Comparison of ENCODE assay signal across 10 cellular contexts in the genomic region with DNA sequence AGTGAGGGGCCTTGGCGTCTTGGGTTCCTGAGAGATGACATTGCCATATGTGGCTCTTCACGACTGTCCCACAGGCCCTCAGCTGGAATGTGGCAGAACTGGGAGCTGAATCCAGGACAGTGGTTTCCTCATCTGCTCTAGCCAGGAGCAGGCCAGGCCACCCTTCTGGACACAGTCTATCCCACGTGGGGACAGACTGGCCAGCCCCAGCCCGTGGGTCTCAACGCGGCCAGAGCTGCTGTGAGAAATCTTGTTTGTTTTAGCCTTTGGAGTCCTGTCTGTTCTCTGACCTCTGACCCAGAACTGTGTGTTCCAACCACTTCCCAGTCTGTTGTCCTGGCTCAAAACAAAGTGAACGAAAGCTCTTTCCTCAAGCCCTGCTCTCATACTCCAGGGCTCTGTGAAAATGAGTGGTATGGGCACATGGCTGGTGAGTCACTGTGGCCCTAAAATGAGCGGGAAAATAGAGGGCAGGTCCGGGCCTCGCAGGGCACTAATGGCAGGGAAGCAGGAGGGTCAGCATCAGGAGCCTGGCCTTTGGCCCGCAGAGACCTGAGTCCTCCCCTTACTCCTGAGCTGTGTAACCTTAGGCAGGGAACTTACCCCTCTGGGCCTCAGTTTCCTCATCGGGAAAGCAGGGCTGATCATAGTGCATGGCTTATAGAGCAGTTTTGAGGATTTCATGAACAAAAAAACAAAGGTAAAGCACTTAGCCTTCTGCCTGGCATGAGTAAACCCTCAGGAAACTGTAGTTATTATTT. TPM values are rescaled to one million over a fixed set of nuclear protein-coding genes. Genes with fewer than 3 reads are reported as not detected.
DNase-seq lines count a peak whose midpoint lies in the region; ATAC-seq, FAIRE-seq and TF ChIP-seq lines count a peak whose summit lies in the region.
"Had no signal": no experiment of that assay in that cellular context is flagged by ENCODE, and none has a peak within 500 bp of the region (broad histone marks: within the 10 kb centered on the region; RNA-seq: fewer than 3 reads in every experiment).

No MANE protein-coding gene starts in this region.

- FAIRE-seq in pancreas (lab: Jason Lieb, UNC) (no peak), GM12892 (lab: Jason Lieb, UNC) (no peak)

- TF ChIP-seq CTCF in cardiac muscle cell (IDR thresholded peaks at IDR 0.05; ENCODE audit: low read depth, low read length) (no peak), pancreas (IDR thresholded peaks at IDR 0.05) (no peak)

- intact Hi-C loops in pancreas (cut with DNase I): no loop called here

- peak; percentile 9 to 66 (median 38) for ATAC-seq in pancreas

- H3K36me3 ChIP-seq in cardiac muscle cell: no peaks in the 10 kb centered on the region
- H3K36me3 ChIP-seq in pancreas: no peaks in the 10 kb centered on the region

- H3K4me3 ChIP-seq in cardiac muscle cell (no peak overlapping the region), pancreas (no peak overlapping the region)

- peak overlapping the region; percentile 90 for H3K27ac ChIP-seq in angular gyrus (ENCODE audit: low read depth, low read length)
- H3K27ac ChIP-seq in cardiac muscle cell: peak overlapping the region; percentile 90
- H3K27ac ChIP-seq in pancreas: peak overlapping the region; percentile 43 to 78 (median 60)

- H3K27me3 ChIP-seq in cardiac muscle cell (no peaks in the 10 kb centered on the region), pancreas (no peaks in the 10 kb centered on the region)

- TF ChIP-seq POLR2A in GM12892 (IDR thresholded peaks at IDR 0.05; ENCODE audit: low read depth, low read length): no peak

- DNase-seq in AG08396 (ENCODE audit: low spot score) (peak; percentile 81), cardiac muscle cell (ENCODE audit: low read depth in 1 of 2, low spot score in 1 of 2) (peak in 1 of 2 donors; percentile 87), pancreas (peak; percentile 38 to 77 (median 60)), NCI-H446 treated with DMSO at 0.1 percent for 48 hours (lab: John Stamatoyannopoulos, UW) (no peak), GM12892 (ENCODE audit: insufficient read length) (no peak), DMS53 treated with DMSO at 0.1 percent for 48 hours (lab: John Stamatoyannopoulos, UW; ENCODE audit: unreplicated experiment) (no peak)
- DNase-seq in stimulated activated CD4-positive, alpha-beta T cell treated with anti-CD3 and anti-CD28 coated beads, Interleukin-1b, Interleukin-23, amount 100 ng/mL, for 48 hours: no peak
- DNase-seq: activated naive CD8-positive, alpha-beta T cell treated with anti-CD3 and anti-CD28 coated beads, Interleukin-2, amount 10 ng/mL, durations not matched to agents 7 days and 5 days; NCI-H187 treated with DMSO at 0.1 percent for 48 hours had no signal

- no peaks in the 10 kb centered on the region for H3K9me3 ChIP-seq in cardiac muscle cell (ENCODE audit: low read depth)
- H3K9me3 ChIP-seq in pancreas: no peaks in the 10 kb centered on the region

- WGBS in pancreas, 2 donors: 47 to 55% methylated on average over 12 of the region's 12 CpGs

- H3K4me1 ChIP-seq in cardiac muscle cell (ENCODE audit: low read depth): peaks cover 54% of the 10 kb centered on the region
- peaks cover 14 to 40% (median 21%) of the 10 kb centered on the region in 3 donors for H3K4me1 ChIP-seq in pancreas

RNA-seq across cellular contexts. Expression of a gene that starts 34.8 kb away (rescaled TPM):
- total RNA-seq in cardiac muscle cell (15.7 and 23.9 TPM in 2 replicates), pancreas (10 to 100 TPM in 1 of 6 donors, 1 to 10 TPM in 5; 1.7 to 11.2 (median 4.4) TPM)
- polyA plus RNA-seq in cardiac muscle cell (51.1 and 54.8 TPM in 2 replicates), pancreas (10 to 100 TPM; 15.7 to 20.9 TPM)
- polyA plus RNA-seq in GM12892 (2012; ENCODE audit: missing spikeins): 144 TPM

Comparison
In these comparisons a context has a peak if more than half of its experiments do, and no peak if none do; other contexts are left out.
1. DNase-seq: peak in AG08396 (single experiment) and pancreas (6 of 6); none in NCI-H446 treated with DMSO at 0.1 percent for 48 hours (single experiment), stimulated activated CD4-positive, alpha-beta T cell treated with anti-CD3 and anti-CD28 coated beads, Interleukin-1b, Interleukin-23, amount 100 ng/mL, for 48 hours (single experiment), GM12892 (single experiment) and DMS53 treated with DMSO at 0.1 percent for 48 hours (single experiment).
2. Peak in every context shown above with its lines, with median percentiles within 50 percentile points of each other: H3K27ac ChIP-seq.